In genomic region chr22:46638601-46639431, GRCh38 we compare ENCODE assay signal across 12 cellular contexts. TPM values are rescaled to one million over a fixed set of nuclear protein-coding genes. Genes with fewer than 3 reads are reported as not detected.
A peak's percentile ranks its signal among the peaks of the same experiment; 100 is the strongest.
DNase-seq lines count a peak whose midpoint lies in the region; ATAC-seq and TF ChIP-seq lines count a peak whose summit lies in the region.
"Had no signal": no experiment of that assay in that cellular context is flagged by ENCODE, and none has a peak within 500 bp of the region (broad histone marks: within the 10 kb centered on the region; RNA-seq: fewer than 3 reads in every experiment).

No MANE protein-coding gene starts in this region.

- H3K4me1 Mint-ChIP-seq in CD8-positive, alpha-beta memory T cell, result peaks cover 8 to 19% (median 11%) of the 10 kb centered on the region in 3 donors

- peak in 2 of 4 donors; percentile 6 to 12 for ATAC-seq in psoas muscle
- no peak for ATAC-seq in HG03469 (IDR thresholded peaks at IDR 0.05; ENCODE audit: unreplicated experiment)
- ATAC-seq: PC-3 had no signal

- H3K4me3 ChIP-seq in fibroblast of villous mesenchyme (ENCODE audit: low read depth, low read length), result no peak overlapping the region
- H3K4me3 ChIP-seq in psoas muscle, result no peak overlapping the region
- H3K4me3 ChIP-seq in CD8-positive, alpha-beta memory T cell (ENCODE audit: low read length), result no peak overlapping the region
- H3K4me3 ChIP-seq: tibial artery had no signal

- no peaks in the 10 kb centered on the region for H3K9me3 ChIP-seq in psoas muscle
- H3K9me3 ChIP-seq in CD8-positive, alpha-beta memory T cell (ENCODE audit: low read length), result no peaks in the 10 kb centered on the region
- H3K9me3 ChIP-seq: tibial artery had no signal

- no peaks in the 10 kb centered on the region for H3K27me3 ChIP-seq in psoas muscle (ENCODE audit: insufficient read depth in 3 of 3, low read length in 2 of 3)
- no peaks in the 10 kb centered on the region for H3K27me3 ChIP-seq in CD8-positive, alpha-beta memory T cell (ENCODE audit: insufficient read depth, low read length, poor library complexity, severe bottlenecking)
- H3K27me3 ChIP-seq: tibial artery had no signal

- H3K4me3 Mint-ChIP-seq in CD8-positive, alpha-beta memory T cell, result no peak overlapping the region

- H3K36me3 ChIP-seq in psoas muscle (ENCODE audit: insufficient read depth in 1 of 2, low read depth in 1 of 2), result peaks cover 0 to 6% of the 10 kb centered on the region in 2 donors
- no peaks in the 10 kb centered on the region for H3K36me3 ChIP-seq in CD8-positive, alpha-beta memory T cell (ENCODE audit: insufficient read depth, low read length)

- no peaks in the 10 kb centered on the region for H3K9me3 Mint-ChIP-seq in CD8-positive, alpha-beta memory T cell

- peaks cover 48% of the 10 kb centered on the region for H3K4me1 ChIP-seq in psoas muscle
- H3K4me1 ChIP-seq in CD8-positive, alpha-beta memory T cell (ENCODE audit: insufficient read depth, low read length), result no peaks in the 10 kb centered on the region

- H3K36me3 Mint-ChIP-seq in CD8-positive, alpha-beta memory T cell, result peaks cover 0 to 9% (median 5%) of the 10 kb centered on the region in 3 donors

- peak overlapping the region; percentile 41 for H3K27ac ChIP-seq in psoas muscle
- no peak overlapping the region for H3K27ac ChIP-seq in CD8-positive, alpha-beta memory T cell (ENCODE audit: low read depth, low read length)
- H3K27ac ChIP-seq: tibial artery, VCaP had no signal

- CTCF ChIA-PET in CD8-positive, alpha-beta memory T cell (lab: Charles Lee), result no interaction called here

- peak overlapping the region in 2 of 8 donors; percentile 2 to 66 for H3K27ac Mint-ChIP-seq in CD8-positive, alpha-beta memory T cell

- peak; percentile 5 for DNase-seq in NCI-H1092 (lab: John Stamatoyannopoulos, UW)
- DNase-seq in NCI-H1092 treated with DMSO at 0.1 percent for 48 hours (lab: John Stamatoyannopoulos, UW), result no peak
- peak; percentile 51 for DNase-seq in NCI-H774 (lab: John Stamatoyannopoulos, UW)
- peak; percentile 20 for DNase-seq in fibroblast of villous mesenchyme (ENCODE audit: low read depth)
- no peak for DNase-seq in psoas muscle
- no peak for DNase-seq in AG08396 (ENCODE audit: low spot score)
- no peak for DNase-seq in CD8-positive, alpha-beta memory T cell
- DNase-seq: 8988T, PC-3 had no signal

- TF ChIP-seq CTCF in fibroblast of villous mesenchyme (IDR thresholded peaks at IDR 0.05; ENCODE audit: insufficient read depth, low read depth, low read length) (no peak), psoas muscle (IDR thresholded peaks at IDR 0.05) (no peak)

- POLR2A ChIA-PET in CD8-positive, alpha-beta memory T cell (lab: Charles Lee), result no interaction called here

- WGBS in psoas muscle, 3 donors, result 64 to 73% (median 68%) methylated on average over 18 of the region's 18 CpGs

- H3K27me3 Mint-ChIP-seq in CD8-positive, alpha-beta memory T cell, result peaks cover 0 to 2% of the 10 kb centered on the region in 2 donors

- intact Hi-C loops in psoas muscle (cut with DNase I), result loop anchor here in 1 of 2 donors (5.0 kb wide), 1 partner anchor 42 kb away; no protein-coding TSS in a partner anchor

RNA-seq across cellular contexts. Expression of gene GRAMD4, which starts 18.6 kb away (rescaled TPM):
- total RNA-seq in fibroblast of villous mesenchyme (8.7 and 18.1 TPM in 2 replicates), psoas muscle (10 to 100 TPM; 17.8 to 39.3 (median 36.9) TPM)
- 10 to 100 TPM; 11.3 to 16.6 (median 11.3) TPM for polyA plus RNA-seq in psoas muscle
- total RNA-seq in CD8-positive, alpha-beta memory T cell, result 10 to 100 TPM; 25.3 to 33.0 TPM
- 7.6 TPM for polyA plus RNA-seq in CD8-positive, alpha-beta memory T cell

Comparison
In these comparisons a context has a peak if more than half of its experiments do, and no peak if none do; other contexts are left out.
1. DNase-seq: peak in NCI-H1092 (single experiment), NCI-H774 (single experiment) and fibroblast of villous mesenchyme (single experiment); none in NCI-H1092 treated with DMSO at 0.1 percent for 48 hours (single experiment), psoas muscle (0 of 2), AG08396 (single experiment) and CD8-positive, alpha-beta memory T cell (0 of 5).